ENCODE assay signal across 17 cellular contexts in genomic region chr5:130400091-130400490, GRCh38.
A peak's percentile ranks its signal among the peaks of the same experiment; 100 is the strongest.
DNase-seq lines count a peak whose midpoint lies in the region; ATAC-seq, FAIRE-seq and TF ChIP-seq lines count a peak whose summit lies in the region.
"Had no signal": no experiment of that assay in that cellular context is flagged by ENCODE, and none has a peak within 500 bp of the region (broad histone marks: within the 10 kb centered on the region; RNA-seq: fewer than 3 reads in every experiment).

No MANE protein-coding gene starts in this region.

- H3K9ac ChIP-seq in GM23248 (no peak overlapping the region), astrocyte (ENCODE audit: low read length) (no peak overlapping the region)

- H3K27me3 Mint-ChIP-seq in astrocyte (ENCODE audit: low read depth, unreplicated experiment), result no peaks in the 10 kb centered on the region
- H3K27me3 Mint-ChIP-seq: activated naive CD8-positive, alpha-beta T cell treated with anti-CD3 and anti-CD28 coated beads, Interleukin-2, amount 10 ng/mL, durations not matched to agents 7 days and 5 days had no signal

- H3K36me3 Mint-ChIP-seq in astrocyte (ENCODE audit: low read depth, unreplicated experiment), result no peaks in the 10 kb centered on the region
- H3K36me3 Mint-ChIP-seq: activated naive CD8-positive, alpha-beta T cell treated with anti-CD3 and anti-CD28 coated beads, Interleukin-2, amount 10 ng/mL, durations not matched to agents 7 days and 5 days had no signal

- FAIRE-seq in astrocyte (lab: Jason Lieb, UNC) (no peak), RCC 7860 (lab: Jason Lieb, UNC) (no peak)

- H3K79me2 ChIP-seq in GM23248 (ENCODE audit: insufficient read depth), result no peaks in the 10 kb centered on the region
- no peaks in the 10 kb centered on the region for H3K79me2 ChIP-seq in astrocyte (ENCODE audit: insufficient read depth, low read length)

- H3K4me1 ChIP-seq in GM23248 (ENCODE audit: insufficient read depth) (no peaks in the 10 kb centered on the region), astrocyte (ENCODE audit: insufficient read depth, low read length) (peaks cover 6% of the 10 kb centered on the region)
- H3K4me1 ChIP-seq: suprapubic skin had no signal

- H3K27ac ChIP-seq in GM23248, result no peak overlapping the region
- H3K27ac ChIP-seq in astrocyte (ENCODE audit: low read depth, low read length), result no peak overlapping the region
- H3K27ac ChIP-seq: suprapubic skin had no signal

- no peaks in the 10 kb centered on the region for H3K27me3 ChIP-seq in GM23248 (replicated peaks; ENCODE audit: insufficient read depth)
- H3K27me3 ChIP-seq in astrocyte (ENCODE audit: insufficient read depth, low read length), result no peaks in the 10 kb centered on the region
- H3K27me3 ChIP-seq: suprapubic skin had no signal

- H3K36me3 ChIP-seq in GM23248 (ENCODE audit: low read depth), result no peaks in the 10 kb centered on the region
- H3K36me3 ChIP-seq in astrocyte (ENCODE audit: insufficient read depth, low read length), result no peaks in the 10 kb centered on the region
- H3K36me3 ChIP-seq: suprapubic skin had no signal

- H3K4me2 ChIP-seq in GM23248 (ENCODE audit: unreplicated experiment), result no peak overlapping the region
- H3K4me2 ChIP-seq in astrocyte (ENCODE audit: low read length), result peak overlapping the region; percentile 21

- no peaks in the 10 kb centered on the region for H3F3A ChIP-seq in GM23248 (ENCODE audit: insufficient read depth)

- H3K9me2 ChIP-seq in GM23248 (ENCODE audit: insufficient read depth), result no peaks in the 10 kb centered on the region

- H3K27ac Mint-ChIP-seq in astrocyte (ENCODE audit: unreplicated experiment), result peak overlapping the region; percentile 43
- H3K27ac Mint-ChIP-seq: activated naive CD8-positive, alpha-beta T cell treated with anti-CD3 and anti-CD28 coated beads, Interleukin-2, amount 10 ng/mL, durations not matched to agents 7 days and 5 days; nephron progenitor cell had no signal

- no peak overlapping the region for H3K4me3 ChIP-seq in GM23248
- no peak overlapping the region for H3K4me3 ChIP-seq in astrocyte (ENCODE audit: insufficient read depth, low read depth, low read length)
- H3K4me3 ChIP-seq: suprapubic skin had no signal

- DNase-seq in GM23248, result peak; percentile 0
- peak; percentile 64 for DNase-seq in astrocyte (ENCODE audit: low read depth)
- DNase-seq in foreskin melanocyte, result peak; percentile 24
- DNase-seq in smooth muscle cell of the brain vasculature (ENCODE audit: low read depth, low spot score), result peak; percentile 18
- DNase-seq in RCC 7860 (ENCODE audit: low spot score), result no peak
- DNase-seq in NCI-H1105 (lab: John Stamatoyannopoulos, UW), result no peak
- no peak for DNase-seq in SHP77 (lab: John Stamatoyannopoulos, UW)
- DNase-seq: activated CD4-positive, alpha-beta T cell treated with anti-CD3 and anti-CD28 coated beads for 1 hour; activated naive CD8-positive, alpha-beta T cell treated with anti-CD3 and anti-CD28 coated beads, Interleukin-2, amount 10 ng/mL, durations not matched to agents 7 days and 5 days; COR-L47; left colon; NCI-H1105 treated with DMSO at 0.1 percent for 48 hours; NCI-H510A treated with DMSO at 0.1 percent for 48 hours; nephron progenitor cell; small intestine had no signal

- peaks cover 6% of the 10 kb centered on the region for H3K4me1 Mint-ChIP-seq in astrocyte (ENCODE audit: low read depth, unreplicated experiment)
- H3K4me1 Mint-ChIP-seq: activated naive CD8-positive, alpha-beta T cell treated with anti-CD3 and anti-CD28 coated beads, Interleukin-2, amount 10 ng/mL, durations not matched to agents 7 days and 5 days; nephron progenitor cell had no signal

- H4K20me1 ChIP-seq in GM23248 (ENCODE audit: insufficient read depth) (no peaks in the 10 kb centered on the region), astrocyte (ENCODE audit: insufficient read depth, low read length) (no peaks in the 10 kb centered on the region)

- in situ Hi-C loops in GM23248 (cut with MboI), result no loop called here

- no peak overlapping the region for H3K4me3 Mint-ChIP-seq in astrocyte (ENCODE audit: unreplicated experiment)
- H3K4me3 Mint-ChIP-seq: activated naive CD8-positive, alpha-beta T cell treated with anti-CD3 and anti-CD28 coated beads, Interleukin-2, amount 10 ng/mL, durations not matched to agents 7 days and 5 days; nephron progenitor cell had no signal

- H2AFZ ChIP-seq in GM23248, result no peak overlapping the region
- no peak overlapping the region for H2AFZ ChIP-seq in astrocyte (ENCODE audit: low read depth, low read length)

- TF ChIP-seq CTCF in astrocyte (IDR thresholded peaks at IDR 0.05; ENCODE audit: insufficient read depth, low read depth, low read length), result no peak

- no peaks in the 10 kb centered on the region for H3K9me3 ChIP-seq in GM23248 (ENCODE audit: low read depth)
- H3K9me3 ChIP-seq in astrocyte (ENCODE audit: insufficient read depth, low read depth, low read length), result no peaks in the 10 kb centered on the region
- H3K9me3 ChIP-seq: suprapubic skin had no signal

- peaks cover 4% of the 10 kb centered on the region for H3K9me3 Mint-ChIP-seq in astrocyte (ENCODE audit: unreplicated experiment)
- H3K9me3 Mint-ChIP-seq: nephron progenitor cell had no signal

- no peak for ATAC-seq in HG02938 (IDR thresholded peaks at IDR 0.05; ENCODE audit: unreplicated experiment)
- ATAC-seq: left colon had no signal

Comparison
In these comparisons a context has a peak if more than half of its experiments do, and no peak if none do; other contexts are left out.
1. DNase-seq: peak in GM23248 (single experiment), astrocyte (single experiment), foreskin melanocyte (single experiment) and smooth muscle cell of the brain vasculature (single experiment); none in RCC 7860 (single experiment), NCI-H1105 (single experiment) and SHP77 (0 of 2).